Comparison of ENCODE assay signal across 31 cellular contexts in the genomic region with DNA sequence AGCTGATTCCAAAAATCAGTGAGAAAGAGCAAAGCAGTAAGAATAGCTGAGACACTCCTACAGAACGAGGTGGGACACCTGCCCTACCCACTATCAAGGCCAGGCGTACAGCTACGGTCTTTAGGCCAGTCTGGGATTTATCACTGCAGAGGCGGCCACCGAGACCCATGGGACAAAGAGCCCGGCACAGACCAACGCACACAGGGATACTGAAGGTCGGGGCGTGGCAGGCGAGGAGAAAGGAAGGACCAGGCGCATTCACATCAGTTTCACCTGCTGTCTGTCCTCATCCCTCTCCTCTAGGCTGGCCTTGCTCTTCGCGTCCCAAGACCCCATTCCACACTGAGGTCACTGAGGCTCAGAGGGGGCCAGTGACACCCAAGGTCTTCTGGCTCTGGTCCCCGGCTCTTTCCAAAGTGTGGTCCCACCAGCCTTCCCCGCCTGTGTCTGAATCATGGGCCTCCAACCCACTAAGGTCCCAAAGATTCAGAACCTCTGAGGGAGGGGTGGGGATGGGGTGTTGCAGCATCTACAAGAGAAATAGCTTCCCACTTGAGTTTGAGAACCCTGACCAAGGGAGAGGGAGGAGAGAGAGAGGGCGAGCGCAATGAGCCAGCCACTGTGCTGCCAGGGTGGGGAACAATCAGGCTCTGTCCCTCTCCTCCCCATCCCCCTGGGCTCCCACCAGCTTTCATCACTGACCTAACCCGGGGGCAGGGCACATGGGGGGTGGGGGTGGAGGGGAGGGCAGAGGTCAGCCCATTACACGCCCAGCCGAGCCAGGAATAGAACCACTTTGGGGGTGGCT. TPM values are rescaled to one million over a fixed set of nuclear protein-coding genes. Genes with fewer than 3 reads are reported as not detected.
DNase-seq lines count a peak whose midpoint lies in the region; ATAC-seq, FAIRE-seq and TF ChIP-seq lines count a peak whose summit lies in the region.
"Had no signal": no experiment of that assay in that cellular context is flagged by ENCODE, and none has a peak within 500 bp of the region (broad histone marks: within the 10 kb centered on the region; RNA-seq: fewer than 3 reads in every experiment).

No MANE protein-coding gene starts in this region.

- TF ChIP-seq POLR2A in HepG2 (IDR thresholded peaks at IDR 0.05; ENCODE audit: insufficient read depth in 1 of 2, low read depth in 2 of 2, low read length in 2 of 2) (no peak), right lobe of liver (IDR thresholded peaks at IDR 0.05) (no peak), tibial nerve (IDR thresholded peaks at IDR 0.05) (peak in 1 of 2 donors; percentile 74)

- no peak for ATAC-seq in HepG2
- no peak for ATAC-seq in right lobe of liver
- no peak for ATAC-seq in GM18520 (IDR thresholded peaks at IDR 0.05; ENCODE audit: unreplicated experiment)
- ATAC-seq: activated CD4-positive, CD25-positive, alpha-beta regulatory T cell treated with anti-CD3 and anti-CD28 coated beads, Interleukin-2, amount 50 U/mL, for 24 hours; activated T-cell treated with anti-CD3 and anti-CD28 coated beads, Interleukin-2, amount 50 U/mL, for 72 hours; left lobe of liver; Panc1 had no signal

- H3K9ac ChIP-seq in HepG2 (ENCODE audit: insufficient read depth, low read depth, low read length): no peak overlapping the region

- CTCF ChIA-PET in HepG2 (lab: Yijun Ruan, JAX; ENCODE audit: low intra/inter-chr PET ratio, low total read pairs): no interaction called here

- H3K27me3 ChIP-seq in HepG2 (ENCODE audit: control insufficient read depth in 1 of 2, insufficient read depth in 2 of 2, low read length in 2 of 2) (peaks cover 2 to 34% of the 10 kb centered on the region in 2 experiments; a peak in 4 of 5 replicates), right lobe of liver (no peaks in the 10 kb centered on the region), tibial nerve (no peaks in the 10 kb centered on the region)
- H3K27me3 ChIP-seq: adrenal gland had no signal

- no peak for FAIRE-seq in HepG2 (lab: Jason Lieb, UNC)
- FAIRE-seq: A204.1 had no signal

- TF ChIP-seq EP300 in HepG2 (IDR thresholded peaks at IDR 0.05; ENCODE audit: low read depth in 2 of 2, low read length in 2 of 2) (no peak), HepG2 (CRISPR knock-in tag; IDR thresholded peaks at IDR 0.05; ENCODE audit: borderline replicate concordance) (no peak), tibial nerve (IDR thresholded peaks at IDR 0.05) (peak in 1 of 2 donors; percentile 91)

- WGBS in HepG2 (ENCODE audit: low lambda C conversion rate): 25% methylated on average over 17 of the region's 20 CpGs
- WGBS in right lobe of liver (ENCODE audit: insufficient coverage, low coverage, low lambda C conversion rate, missing lambda C conversion rate): 42% methylated on average over 4 of the region's 20 CpGs
- WGBS in tibial nerve, 2 donors: 54 to 55% methylated on average over 17 to 18 of the region's 20 CpGs

- in situ Hi-C loops in HepG2 (cut with HindIII; ENCODE audit: extremely low pct_ligation_motif_present, low pct_unique_long_range_greater_than_20kb): loop anchor here (10.0 kb wide), 2 partner anchors 305 to 465 kb away; no protein-coding TSS in a partner anchor

- no TSS peak for BruUV-seq in HepG2 (replicated peaks; lab: Mats Ljungman, UMichigan)

- intact Hi-C loops in HepG2 (cut with micrococcal nuclease; ENCODE audit: unreplicated experiment) (loop anchor here (5.0 to 10.0 kb wide), 2 partner anchors 215 to 462 kb away; no protein-coding TSS in a partner anchor), right lobe of liver (cut with DNase I) (no loop called here)

- H3K9me3 ChIP-seq in HepG2 (ENCODE audit: low read length) (no peaks in the 10 kb centered on the region), right lobe of liver (no peaks in the 10 kb centered on the region), tibial nerve (no peaks in the 10 kb centered on the region)
- H3K9me3 ChIP-seq: adrenal gland, HAP-1, spleen, tibial artery had no signal

- H3K4me2 ChIP-seq in HepG2 (ENCODE audit: low read depth, low read length): 0 out of 2 replicates have a peak overlapping the region, but pooled peaks have one; percentile 12

- H3K27ac ChIP-seq in HepG2 (ENCODE audit: extremely low read length, insufficient read depth, low read length) (no peak overlapping the region), right lobe of liver (no peak overlapping the region), tibial nerve (peak overlapping the region; percentile 78 to 96 (median 89))
- H3K27ac ChIP-seq: adrenal gland, spleen, tibial artery had no signal

- H3K4me3 ChIP-seq in HepG2 (replicated peaks in 1 of 3; ENCODE audit: insufficient read depth in 1 of 3, low read depth in 2 of 3, low read length in 3 of 3) (no peak overlapping the region), right lobe of liver (no peak overlapping the region), tibial nerve (peak overlapping the region; percentile 12 to 41 (median 23))
- H3K4me3 ChIP-seq: adrenal gland, HAP-1, spleen, tibial artery had no signal

- POLR2A ChIA-PET in HepG2 (lab: Yijun Ruan, JAX): no interaction called here

- no peak overlapping the region for H2AFZ ChIP-seq in HepG2 (ENCODE audit: low read length)

- H4K20me1 ChIP-seq in HepG2 (ENCODE audit: insufficient read depth, low read length): no peaks in the 10 kb centered on the region

- H3K36me3 ChIP-seq in HepG2 (replicated peaks in 1 of 2; ENCODE audit: control insufficient read depth in 1 of 2, insufficient read depth in 2 of 2, low read length in 2 of 2): no peaks in the 10 kb centered on the region
- no peaks in the 10 kb centered on the region for H3K36me3 ChIP-seq in right lobe of liver
- no peaks in the 10 kb centered on the region for H3K36me3 ChIP-seq in tibial nerve
- H3K36me3 ChIP-seq: adrenal gland, HAP-1, spleen, tibial artery had no signal

- TF ChIP-seq RAD21 in HepG2 (CRISPR knock-in tag; IDR thresholded peaks at IDR 0.05): no peak

- DNase-seq in HepG2 (ENCODE audit: low spot score): no peak
- DNase-seq in right lobe of liver: no peak
- DNase-seq in globus pallidus (ENCODE audit: low spot score): peak; percentile 94
- DNase-seq in occipital lobe (lab: John Stamatoyannopoulos, UW): peak; percentile 74
- no peak for DNase-seq in tibial nerve (ENCODE audit: low spot score in 2 of 2)
- no peak for DNase-seq in cortex of kidney (lab: John Stamatoyannopoulos, UW)
- no peak for DNase-seq in retina
- DNase-seq: activated CD4-positive, alpha-beta T cell treated with anti-CD3 and anti-CD28 coated beads, Interleukin-2, amount 50 U/mL, for 4 hours; activated naive CD4-positive, alpha-beta T cell; activated T-cell treated with anti-CD3 and anti-CD28 coated beads, Interleukin-2, amount 50 U/mL, for 72 hours; adrenal gland; CD4-positive, CD25-positive, alpha-beta regulatory T cell; DND-41; effector CD4-positive, alpha-beta T cell; Kasumi-1; NCI-H1436 treated with DMSO at 0.1 percent for 48 hours; NCI-H2081 treated with DMSO at 0.1 percent for 48 hours; NCI-H226; NCI-H69; SHP77; spleen; stimulated activated CD8-positive, alpha-beta memory T cell treated with anti-CD3 and anti-CD28 coated beads, Interleukin-4, amount 100 ng/mL, for 48 hours; T-helper 2 cell; tibial artery had no signal

- H3K4me1 ChIP-seq in HepG2 (ENCODE audit: insufficient read depth, low read length) (peaks cover 33% of the 10 kb centered on the region), right lobe of liver (no peaks in the 10 kb centered on the region), tibial nerve (peaks cover 0 to 54% (median 17%) of the 10 kb centered on the region in 4 donors)
- H3K4me1 ChIP-seq: HAP-1 had no signal

- TF ChIP-seq CTCF in HepG2 (CRISPR knock-in tag; IDR thresholded peaks at IDR 0.05): no peak
- no peak for TF ChIP-seq CTCF in right lobe of liver (IDR thresholded peaks at IDR 0.05)
- no peak for TF ChIP-seq CTCF in tibial nerve (IDR thresholded peaks at IDR 0.05)

- H3K79me2 ChIP-seq in HepG2 (ENCODE audit: insufficient read depth, low read length): no peaks in the 10 kb centered on the region

RNA-seq across cellular contexts. Expression of a gene that starts 7.2 kb away (rescaled TPM):
- total RNA-seq in HepG2 (2016; rRNA removed; fragmentation: Illumina TruSeq; extraction: Trizol) (16.0 and 19.3 TPM in 2 replicates), right lobe of liver (10 to 100 TPM; 13.0 to 26.4 (median 20.3) TPM), occipital lobe (22.0 TPM), tibial nerve (10 to 100 TPM; 32.1 to 49.8 (median 44.2) TPM)
- 5.2 and 7.0 TPM in 2 replicates for total RNA-seq in HepG2 (2016; cell fraction: cytosol; rRNA removed; fragmentation: Illumina TruSeq; extraction: Trizol; ENCODE audit: low read depth)
- 12.5 and 21.2 TPM in 2 replicates for total RNA-seq in HepG2 (2016; cell fraction: insoluble cytoplasmic fraction; rRNA removed; fragmentation: Illumina TruSeq; extraction: Trizol)
- 5.1 and 6.4 TPM in 2 replicates for total RNA-seq in HepG2 (2016; cell fraction: membrane; rRNA removed; fragmentation: Illumina TruSeq; extraction: Trizol)
- 23.0 and 24.4 TPM in 2 replicates for total RNA-seq in HepG2 (2016; cell fraction: nucleus; rRNA removed; fragmentation: Illumina TruSeq; extraction: Trizol)
- 25.3 and 28.9 TPM in 2 replicates for polyA plus RNA-seq in HepG2 (2011; rRNA removed)
- 16.7 and 22.6 TPM in 2 replicates for polyA plus RNA-seq in HepG2 (2011; cell fraction: cytosol; rRNA removed)
- polyA plus RNA-seq in HepG2 (2011; cell fraction: nucleus; rRNA removed): 156 and 186 TPM in 2 replicates
- polyA plus RNA-seq in HepG2 (2012): 11.1 and 11.5 TPM in 2 replicates
- polyA plus RNA-seq in HepG2 (2016; cell fraction: cytosol; fragmentation: Illumina TruSeq; extraction: Trizol; ENCODE audit: low read depth): 1.6 and 2.0 TPM in 2 replicates
- polyA plus RNA-seq in HepG2 (2016; cell fraction: insoluble cytoplasmic fraction; fragmentation: Illumina TruSeq; extraction: Trizol; ENCODE audit: low read depth): 13.6 and 16.4 TPM in 2 replicates
- polyA plus RNA-seq in HepG2 (2016; cell fraction: membrane; fragmentation: Illumina TruSeq; extraction: Trizol; ENCODE audit: low read depth): 2.3 and 3.1 TPM in 2 replicates
- 45.3 and 47.7 TPM in 2 replicates for polyA plus RNA-seq in HepG2 (2016; cell fraction: nucleus; fragmentation: Illumina TruSeq; extraction: Trizol; ENCODE audit: insufficient read depth, low read depth)
- polyA minus RNA-seq in HepG2 (2011; rRNA and poly(A)+ RNA removed; ENCODE audit: low replicate concordance): 19.1 and 21.9 TPM in 2 replicates
- 5.4 and 6.4 TPM in 2 replicates for polyA minus RNA-seq in HepG2 (2011; cell fraction: cytosol; rRNA and poly(A)+ RNA removed)
- 26.1 and 32.8 TPM in 2 replicates for polyA minus RNA-seq in HepG2 (2011; cell fraction: nucleus; rRNA and poly(A)+ RNA removed)

RNA-seq across cellular contexts. Expression of a gene that starts 34.0 kb away (rescaled TPM):
- total RNA-seq in HepG2 (2016; rRNA removed; fragmentation: Illumina TruSeq; extraction: Trizol) (not detected in 2 replicates), right lobe of liver (not detected), occipital lobe (0.16 TPM), tibial nerve (1 to 10 TPM in 3 of 4 donors, under 1 TPM in 1; 0.98 to 1.8 (median 1.4) TPM)
- not detected in 2 replicates for total RNA-seq in HepG2 (2016; cell fraction: cytosol; rRNA removed; fragmentation: Illumina TruSeq; extraction: Trizol; ENCODE audit: low read depth)
- not detected in 2 replicates for total RNA-seq in HepG2 (2016; cell fraction: insoluble cytoplasmic fraction; rRNA removed; fragmentation: Illumina TruSeq; extraction: Trizol)
- not detected in 2 replicates for total RNA-seq in HepG2 (2016; cell fraction: membrane; rRNA removed; fragmentation: Illumina TruSeq; extraction: Trizol)
- not detected in 2 replicates for total RNA-seq in HepG2 (2016; cell fraction: nucleus; rRNA removed; fragmentation: Illumina TruSeq; extraction: Trizol)
- polyA plus RNA-seq in HepG2 (2011; rRNA removed): not detected in 2 replicates
- not detected in 2 replicates for polyA plus RNA-seq in HepG2 (2011; cell fraction: cytosol; rRNA removed)
- polyA plus RNA-seq in HepG2 (2011; cell fraction: nucleus; rRNA removed): not detected in 2 replicates
- 0.44 and 0.49 TPM in 2 replicates for polyA plus RNA-seq in HepG2 (2012)
- polyA plus RNA-seq in HepG2 (2016; cell fraction: cytosol; fragmentation: Illumina TruSeq; extraction: Trizol; ENCODE audit: low read depth): not detected in 2 replicates
- not detected in 2 replicates for polyA plus RNA-seq in HepG2 (2016; cell fraction: insoluble cytoplasmic fraction; fragmentation: Illumina TruSeq; extraction: Trizol; ENCODE audit: low read depth)
- not detected in 2 replicates for polyA plus RNA-seq in HepG2 (2016; cell fraction: membrane; fragmentation: Illumina TruSeq; extraction: Trizol; ENCODE audit: low read depth)
- polyA plus RNA-seq in HepG2 (2016; cell fraction: nucleus; fragmentation: Illumina TruSeq; extraction: Trizol; ENCODE audit: insufficient read depth, low read depth): not detected in 2 replicates
- polyA minus RNA-seq in HepG2 (2011; rRNA and poly(A)+ RNA removed; ENCODE audit: low replicate concordance): not detected in 2 replicates
- polyA minus RNA-seq in HepG2 (2011; cell fraction: cytosol; rRNA and poly(A)+ RNA removed): not detected in 2 replicates
- polyA minus RNA-seq in HepG2 (2011; cell fraction: nucleus; rRNA and poly(A)+ RNA removed): not detected in 2 replicates
- total RNA-seq: activated T-cell treated with anti-CD3 and anti-CD28 coated beads, Interleukin-2, amount 50 U/mL, for 72 hours; CD4-positive, CD25-positive, alpha-beta regulatory T cell; left lobe of liver; mesenteric fat pad had no signal
- polyA plus RNA-seq: CD4-positive, CD25-positive, alpha-beta regulatory T cell had no signal

Comparison
In these comparisons a context has a peak if more than half of its experiments do, and no peak if none do; other contexts are left out.
1. DNase-seq: peak in globus pallidus (single experiment) and occipital lobe (single experiment); none in HepG2 (single experiment), right lobe of liver (0 of 3), tibial nerve (0 of 2), cortex of kidney (single experiment) and retina (single experiment).
2. H3K27ac ChIP-seq: peak in tibial nerve (4 of 4); none in HepG2 (single experiment) and right lobe of liver (0 of 3).
3. H3K4me3 ChIP-seq: peak in tibial nerve (4 of 4); none in HepG2 (0 of 3) and right lobe of liver (0 of 3).